In genomic region chr10:77919713-77920108, GRCh38 we compare ENCODE assay signal across 8 cellular contexts. TPM values are rescaled to one million over a fixed set of nuclear protein-coding genes. Genes with fewer than 3 reads are reported as not detected.
A peak's percentile ranks its signal among the peaks of the same experiment; 100 is the strongest.
DNase-seq lines count a peak whose midpoint lies in the region; ATAC-seq and TF ChIP-seq lines count a peak whose summit lies in the region.

No MANE protein-coding gene starts in this region.

- H3K4ac ChIP-seq in mesenchymal stem cell (ENCODE audit: low read depth in 1 of 2, low read length in 2 of 2): no peak overlapping the region

- TF ChIP-seq POLR2A in breast epithelium (IDR thresholded peaks at IDR 0.05): no peak

- H3K14ac ChIP-seq in mesenchymal stem cell (ENCODE audit: low read length in 2 of 2): no peak overlapping the region

- no peak overlapping the region for H2BK5ac ChIP-seq in mesenchymal stem cell (ENCODE audit: low read depth, low read length, poor library complexity, severe bottlenecking)

- no peak overlapping the region for H2BK12ac ChIP-seq in mesenchymal stem cell (ENCODE audit: low read length in 2 of 2)

- H3K4me2 ChIP-seq in mesenchymal stem cell (ENCODE audit: low read length, poor library complexity, severe bottlenecking): no peak overlapping the region

- no peak overlapping the region for H3K9ac ChIP-seq in mesenchymal stem cell (ENCODE audit: low read length)

- DNase-seq in AG08395 (ENCODE audit: low spot score): peak; percentile 53
- DNase-seq in MG63: peak; percentile 62
- DNase-seq in breast epithelium (ENCODE audit: low spot score in 2 of 2): no peak
- DNase-seq in mesenchymal stem cell: peak; percentile 84
- no peak for DNase-seq in stimulated activated CD4-positive, alpha-beta T cell treated with anti-CD3 and anti-CD28 coated beads, Interleukin-2, amount 100 ng/mL, for 48 hours
- no peak for DNase-seq in amygdala (lab: John Stamatoyannopoulos, UW)

- ATAC-seq in HG02610 (IDR thresholded peaks at IDR 0.05; ENCODE audit: unreplicated experiment): no peak
- ATAC-seq in HG02885 (IDR thresholded peaks at IDR 0.05; ENCODE audit: poor library complexity, unreplicated experiment): no peak

- no peak overlapping the region for H2AK5ac ChIP-seq in mesenchymal stem cell (ENCODE audit: low read length, severe bottlenecking)

- 12% methylated on average over 4 of the region's 4 CpGs for WGBS in mesenchymal stem cell

- intact Hi-C loops in breast epithelium (cut with DNase I; ENCODE audit: low total_unique reads): loop anchor here (10.0 kb wide), 1 partner anchor 45 kb away; no protein-coding TSS in a partner anchor

- H3K27ac ChIP-seq in breast epithelium (peak overlapping the region; percentile 67 to 73), mesenchymal stem cell (ENCODE audit: low read length, poor library complexity, severe bottlenecking) (no peak overlapping the region)

- peaks cover 40% of the 10 kb centered on the region for H3K79me1 ChIP-seq in mesenchymal stem cell (replicated peaks; ENCODE audit: low read length, poor library complexity, severe bottlenecking)

- no peak for TF ChIP-seq CTCF in breast epithelium (IDR thresholded peaks at IDR 0.05)

- no peak overlapping the region for H4K91ac ChIP-seq in mesenchymal stem cell (ENCODE audit: low read length)

- H4K8ac ChIP-seq in mesenchymal stem cell (ENCODE audit: low read length): no peak overlapping the region

- H3K4me1 ChIP-seq in breast epithelium: peaks cover 0 to 20% of the 10 kb centered on the region in 2 donors
- peaks cover 20% of the 10 kb centered on the region for H3K4me1 ChIP-seq in mesenchymal stem cell (ENCODE audit: control insufficient read depth, insufficient read depth, low read depth, low read length)

- H3K27me3 ChIP-seq in MG63: no peaks in the 10 kb centered on the region
- H3K27me3 ChIP-seq in breast epithelium: no peaks in the 10 kb centered on the region
- no peaks in the 10 kb centered on the region for H3K27me3 ChIP-seq in mesenchymal stem cell (ENCODE audit: control insufficient read depth in 1 of 2, insufficient read depth in 1 of 2, low read length in 2 of 2)

- H3K9me3 ChIP-seq in MG63: no peaks in the 10 kb centered on the region
- H3K9me3 ChIP-seq in breast epithelium: no peaks in the 10 kb centered on the region
- H3K9me3 ChIP-seq in mesenchymal stem cell (ENCODE audit: control insufficient read depth, low read length): no peaks in the 10 kb centered on the region

- H3K23ac ChIP-seq in mesenchymal stem cell (ENCODE audit: low read length in 2 of 2): no peak overlapping the region

- H2AFZ ChIP-seq in mesenchymal stem cell (ENCODE audit: low read depth, low read length): no peak overlapping the region

- H3K36me3 ChIP-seq in MG63: no peaks in the 10 kb centered on the region
- H3K36me3 ChIP-seq in breast epithelium: no peaks in the 10 kb centered on the region
- H3K36me3 ChIP-seq in mesenchymal stem cell (ENCODE audit: control insufficient read depth in 1 of 2, insufficient read depth in 2 of 2, low read depth in 1 of 2, low read length in 2 of 2): peaks cover 2 to 7% of the 10 kb centered on the region in 2 experiments

- no peak overlapping the region for H2BK15ac ChIP-seq in mesenchymal stem cell (ENCODE audit: low read depth, poor library complexity, severe bottlenecking)

- no peak overlapping the region for H2BK120ac ChIP-seq in mesenchymal stem cell (ENCODE audit: low read depth, low read length)

- H3K18ac ChIP-seq in mesenchymal stem cell (ENCODE audit: low read depth in 1 of 2, low read length in 2 of 2): no peak overlapping the region

- H3K4me3 ChIP-seq in MG63 (no peak overlapping the region), breast epithelium (no peak overlapping the region), mesenchymal stem cell (ENCODE audit: insufficient read depth in 1 of 2, low read depth in 1 of 2, low read length in 2 of 2) (no peak overlapping the region)

RNA-seq across cellular contexts. Expression of gene DLG5, which starts 6.8 kb away (rescaled TPM):
- 22.6 and 33.8 TPM in 2 replicates for total RNA-seq in MG63 (2014; rRNA removed; shearing (Covaris generic); ENCODE audit: low replicate concordance)
- total RNA-seq in breast epithelium: 100 to 1,000 TPM in 2 of 3 donors, 10 to 100 TPM in 1; 43.0 to 192 (median 138) TPM
- 35.0 TPM for polyA plus RNA-seq in mesenchymal stem cell (2013, experiment 1 of 2)
- 33.7 TPM for polyA plus RNA-seq in mesenchymal stem cell (2013, experiment 2 of 2)

Comparison
In these comparisons a context has a peak if more than half of its experiments do, and no peak if none do; other contexts are left out.
1. DNase-seq: peak in AG08395 (single experiment), MG63 (single experiment) and mesenchymal stem cell (single experiment); none in breast epithelium (0 of 2), stimulated activated CD4-positive, alpha-beta T cell treated with anti-CD3 and anti-CD28 coated beads, Interleukin-2, amount 100 ng/mL, for 48 hours (0 of 2) and amygdala (0 of 56).